36 cellular contexts compared by ENCODE assay signal in genomic region chr10:130012129-130012528, GRCh38. TPM values are rescaled to one million over a fixed set of nuclear protein-coding genes. Genes with fewer than 3 reads are reported as not detected.
"Had no signal": no experiment of that assay in that cellular context is flagged by ENCODE, and none has a peak within 500 bp of the region (broad histone marks: within the 10 kb centered on the region; RNA-seq: fewer than 3 reads in every experiment).

No MANE protein-coding gene starts in this region.

- DNase-seq: activated B cell treated with CpG ODN at 0.5 μM for 24 hours; activated CD4-positive, alpha-beta T cell treated with anti-CD3 and anti-CD28 coated beads for 4 hours; activated CD4-positive, CD25-positive, alpha-beta regulatory T cell treated with anti-CD3 and anti-CD28 coated beads, Interleukin-2, amount 50 U/mL, for 72 hours; activated CD8-positive, alpha-beta T cell treated with anti-CD3 and anti-CD28 coated beads for 36 hours; activated gamma-delta T cell treated with Interleukin-2 at 50 U/mL for 16 hours; activated naive CD4-positive, alpha-beta T cell treated with anti-CD3 and anti-CD28 coated beads, Interleukin-2, amount 10 ng/mL, durations not matched to agents 7 days and 5 days; activated naive CD8-positive, alpha-beta T cell treated with anti-CD3 and anti-CD28 coated beads for 36 hours; activated T-cell treated with anti-CD3 and anti-CD28 coated beads, Interleukin-2, amount 50 U/mL, for 1 hour; activated T-cell treated with anti-CD3 and anti-CD28 coated beads, Interleukin-2, amount 50 U/mL, for 72 hours; amniotic stem cell; aorta; brain microvascular endothelial cell; central memory CD4-positive, alpha-beta T cell; MM.1S; MV-4-11; NCI-H1092; NCI-H1436 treated with DMSO at 0.1 percent for 48 hours; NCI-H187; NCI-H2029 treated with DMSO at 0.1 percent for 48 hours; NCI-H2107; NCI-H2171; NCI-H510A; NCI-H526; NCI-H748 treated with DMSO at 0.1 percent for 48 hours; NK-92 treated with Interleukin-12 subunit alpha and Interleukin-12 subunit beta, amount 100 ng/mL, for 24 hours; PC-9; SW 1271; T-helper 1 cell; T-helper 2 cell; T-helper 9 cell had no signal

- H3K4me2 ChIP-seq: KMS-11, PC-9 had no signal

- H3K9me3 Mint-ChIP-seq: activated B cell treated with CpG ODN at 0.5 μM for 24 hours; activated CD8-positive, alpha-beta T cell treated with anti-CD3 and anti-CD28 coated beads for 36 hours; activated naive CD4-positive, alpha-beta T cell treated with anti-CD3 and anti-CD28 coated beads, Interleukin-2, amount 10 ng/mL, durations not matched to agents 7 days and 5 days; activated naive CD8-positive, alpha-beta T cell treated with anti-CD3 and anti-CD28 coated beads for 36 hours; activated T-cell treated with anti-CD3 and anti-CD28 coated beads, Interleukin-2, amount 50 U/mL, for 72 hours had no signal

- H2AFZ ChIP-seq: PC-9 had no signal

- H3K4me3 Mint-ChIP-seq: activated B cell treated with CpG ODN at 0.5 μM for 24 hours; activated CD8-positive, alpha-beta T cell treated with anti-CD3 and anti-CD28 coated beads for 36 hours; activated naive CD4-positive, alpha-beta T cell treated with anti-CD3 and anti-CD28 coated beads, Interleukin-2, amount 10 ng/mL, durations not matched to agents 7 days and 5 days; activated naive CD8-positive, alpha-beta T cell treated with anti-CD3 and anti-CD28 coated beads for 36 hours; activated T-cell treated with anti-CD3 and anti-CD28 coated beads, Interleukin-2, amount 50 U/mL, for 72 hours had no signal

- H3K27ac Mint-ChIP-seq: activated B cell treated with CpG ODN at 0.5 μM for 24 hours; activated CD8-positive, alpha-beta T cell treated with anti-CD3 and anti-CD28 coated beads for 36 hours; activated naive CD4-positive, alpha-beta T cell treated with anti-CD3 and anti-CD28 coated beads, Interleukin-2, amount 10 ng/mL, durations not matched to agents 7 days and 5 days; activated naive CD8-positive, alpha-beta T cell treated with anti-CD3 and anti-CD28 coated beads for 36 hours; activated T-cell treated with anti-CD3 and anti-CD28 coated beads, Interleukin-2, amount 50 U/mL, for 72 hours had no signal

- H3K36me3 Mint-ChIP-seq: activated naive CD4-positive, alpha-beta T cell treated with anti-CD3 and anti-CD28 coated beads, Interleukin-2, amount 10 ng/mL, durations not matched to agents 7 days and 5 days; activated naive CD8-positive, alpha-beta T cell treated with anti-CD3 and anti-CD28 coated beads for 36 hours had no signal

- H3K36me3 ChIP-seq: brain microvascular endothelial cell had no signal

- H3K4me1 Mint-ChIP-seq: activated B cell treated with CpG ODN at 0.5 μM for 24 hours; activated naive CD4-positive, alpha-beta T cell treated with anti-CD3 and anti-CD28 coated beads, Interleukin-2, amount 10 ng/mL, durations not matched to agents 7 days and 5 days; activated naive CD8-positive, alpha-beta T cell treated with anti-CD3 and anti-CD28 coated beads for 36 hours had no signal

- H3K27ac ChIP-seq: brain microvascular endothelial cell, KMS-11, PC-9, RWPE1, VCaP had no signal

- H3K9ac ChIP-seq: KMS-11 had no signal

- H3K27me3 ChIP-seq: brain microvascular endothelial cell had no signal

- H3K4me3 ChIP-seq: PC-9 had no signal

RNA-seq across cellular contexts. Expression of gene EBF3, which starts 48.1 kb away (rescaled TPM):
- total RNA-seq: activated B cell treated with CpG ODN at 0.5 μM for 24 hours; activated CD8-positive, alpha-beta memory T cell treated with anti-CD3 and anti-CD28 coated beads for 36 hours; activated CD8-positive, alpha-beta T cell treated with anti-CD3 and anti-CD28 coated beads for 36 hours; activated naive CD8-positive, alpha-beta T cell treated with anti-CD3 and anti-CD28 coated beads for 36 hours; activated T-cell treated with anti-CD3 and anti-CD28 coated beads, Interleukin-2, amount 50 U/mL, for 72 hours; chondrocyte; OCI-LY7; PC-9 had no signal
